7 cellular contexts compared by ENCODE assay signal in genomic region chr2:103959174-103960125, GRCh38.
DNase-seq lines count a peak whose midpoint lies in the region; ATAC-seq and TF ChIP-seq lines count a peak whose summit lies in the region.

No MANE protein-coding gene starts in this region.

- no peak overlapping the region for H3K27ac ChIP-seq in OCI-LY3 (ENCODE audit: low read length)

- H3K79me2 ChIP-seq in OCI-LY3 (ENCODE audit: low read length) = no peaks in the 10 kb centered on the region

- H3K27me3 ChIP-seq in OCI-LY3 (ENCODE audit: low read depth, low read length) = no peaks in the 10 kb centered on the region

- no peak overlapping the region for H2AFZ ChIP-seq in OCI-LY3 (ENCODE audit: low read depth, low read length)

- peak; percentile 56 for TF ChIP-seq CTCF in GM10248 (IDR thresholded peaks at IDR 0.05; ENCODE audit: control extremely low read depth, extremely low read depth, low read depth, missing control alignments)
- peak; percentile 71 for TF ChIP-seq CTCF in OCI-LY3 (IDR thresholded peaks at IDR 0.05; ENCODE audit: low read depth, low read length)
- TF ChIP-seq CTCF in fibroblast of mammary gland (conservative IDR thresholded peaks at IDR 0.05; ENCODE audit: control insufficient read depth, insufficient read depth, low read depth, low read length) = peak; percentile 54

- H3K9me3 ChIP-seq in OCI-LY3 (ENCODE audit: insufficient read depth, low read length) = no peaks in the 10 kb centered on the region

- H3K4me1 ChIP-seq in OCI-LY3 (ENCODE audit: low read length) = no peaks in the 10 kb centered on the region

- H3K4me2 ChIP-seq in OCI-LY3 (ENCODE audit: low read length) = 0 out of 2 replicates have a peak overlapping the region, but pooled peaks have one; percentile 3

- no peak overlapping the region for H3K4me3 ChIP-seq in OCI-LY3 (ENCODE audit: low read length)
- H3K4me3 ChIP-seq in fibroblast of mammary gland (ENCODE audit: control insufficient read depth, low read depth, low read length) = no peak overlapping the region

- H3K36me3 ChIP-seq in OCI-LY3 (replicated peaks; ENCODE audit: low read depth, low read length) = no peaks in the 10 kb centered on the region

- DNase-seq in GM10248 (ENCODE audit: extremely low spot score) (peak; percentile 5), fibroblast of mammary gland (ENCODE audit: low read depth) (peak; percentile 18), renal cortical epithelial cell (ENCODE audit: low read depth) (peak; percentile 56), GOT3 (lab: John Stamatoyannopoulos, UW) (no peak), NCI-H187 treated with DMSO at 0.1 percent for 48 hours (lab: John Stamatoyannopoulos, UW) (no peak)

- H3K9ac ChIP-seq in OCI-LY3 (ENCODE audit: low read length) = no peak overlapping the region

- POLR2A ChIA-PET in GM10248 (lab: Yijun Ruan, JAX) = no interaction called here

- peak; percentile 67 for ATAC-seq in HG02885 (IDR thresholded peaks at IDR 0.05; ENCODE audit: poor library complexity, unreplicated experiment)

- CTCF ChIA-PET in GM10248 (lab: Yijun Ruan, JAX) = interaction anchor here (1.0 to 3.5 kb wide), 2 partner anchors 13 to 891 kb away, joined by 3 to 21 read pairs; no protein-coding TSS in a partner anchor

- no peaks in the 10 kb centered on the region for H4K20me1 ChIP-seq in OCI-LY3 (ENCODE audit: insufficient read depth, low read length)

Comparison
In these comparisons a context has a peak if more than half of its experiments do, and no peak if none do; other contexts are left out.
1. DNase-seq: peak in GM10248 (single experiment), fibroblast of mammary gland (single experiment) and renal cortical epithelial cell (single experiment); none in GOT3 (single experiment) and NCI-H187 treated with DMSO at 0.1 percent for 48 hours (single experiment).
2. Peak in every context shown above with its lines, with median percentiles within 50 percentile points of each other: CTCF ChIP-seq.